ENCODE assay signal across 1 cellular context in genomic region chr1:156310962-156311361, GRCh38.
A peak's percentile ranks its signal among the peaks of the same experiment; 100 is the strongest.
TF ChIP-seq lines count a peak whose summit lies in the region.

No MANE protein-coding gene starts in this region.

TF ChIP-seq in HepG2, 621 proteins besides CTCF, POLR2A, EP300 and RAD21:
- TF ChIP-seq GTF3A (CRISPR knock-in tag; conservative IDR thresholded peaks at IDR 0.05) (no peak), ARID2 (CRISPR knock-in tag; IDR thresholded peaks at IDR 0.05; ENCODE audit: borderline replicate concordance) (no peak), ZFP41 (CRISPR knock-in tag; IDR thresholded peaks at IDR 0.05; ENCODE audit: borderline replicate concordance) (no peak), CEBPB (IDR thresholded peaks at IDR 0.05; ENCODE audit: borderline replicate concordance, low read depth, low read length) (peak; percentile 85), CEBPG (CRISPR knock-in tag; IDR thresholded peaks at IDR 0.05) (0 out of 2 replicates have a peak, but pooled peaks have one; percentile 5)
